10 cellular contexts compared by ENCODE assay signal in the genomic region with DNA sequence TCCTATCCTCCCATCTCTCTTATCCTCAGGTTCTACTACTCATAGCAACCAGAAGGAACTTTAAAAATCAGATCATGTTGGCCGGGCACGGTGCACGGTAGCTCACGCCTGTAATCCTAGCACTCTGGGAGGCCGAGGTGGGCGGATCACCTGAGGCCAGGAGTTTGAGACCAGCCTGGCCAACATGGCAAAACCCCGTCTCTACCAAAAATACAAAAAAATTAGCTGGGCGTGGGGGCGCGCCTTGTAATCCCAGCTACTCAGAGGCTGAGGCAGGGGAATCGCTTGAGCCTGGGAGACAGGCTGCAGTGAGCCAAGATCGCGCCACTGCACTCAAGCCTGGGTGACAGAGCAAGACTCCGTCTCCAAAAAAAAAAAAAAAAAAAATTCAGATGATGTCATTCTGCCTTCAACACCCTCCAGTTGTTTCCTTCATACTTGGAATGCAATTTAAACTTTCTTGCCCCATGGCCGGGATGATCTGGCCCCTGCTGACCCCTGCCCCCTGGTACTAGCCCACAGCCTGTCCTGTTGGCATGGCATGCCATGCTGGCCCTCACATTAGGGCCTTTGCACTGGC. TPM values are rescaled to one million over a fixed set of nuclear protein-coding genes. Genes with fewer than 3 reads are reported as not detected.
DNase-seq lines count a peak whose midpoint lies in the region; ATAC-seq and TF ChIP-seq lines count a peak whose summit lies in the region.
"Not testable (repeated sequence)": the region's sequence is repeated elsewhere in the genome, so short reads cannot be mapped to it uniquely, and the experiment has no call there.
"Had no signal": no experiment of that assay in that cellular context is flagged by ENCODE, and none has a peak within 500 bp of the region (broad histone marks: within the 10 kb centered on the region; RNA-seq: fewer than 3 reads in every experiment).

No MANE protein-coding gene starts in this region.

- not testable (repeated sequence) for H3K27me3 ChIP-seq in mammary epithelial cell (ENCODE audit: insufficient read depth, low read length); foreskin keratinocyte

- not testable (repeated sequence) for H3K9me3 ChIP-seq in mammary epithelial cell (replicated peaks; ENCODE audit: insufficient read depth, low read length); mesodermal cell (ENCODE audit: control insufficient read depth, low read length)

- intact Hi-C loops in activated CD4-positive, alpha-beta memory T cell treated with anti-CD3 and anti-CD28 coated beads for 36 hours (cut with micrococcal nuclease); mammary epithelial cell (cut with micrococcal nuclease): not testable (repeated sequence)

- peak overlapping the region; percentile 73; the same call in 1 of the 2 replicates for H3K4me3 ChIP-seq in GM08714 (ENCODE audit: low read length)
- H3K4me3 ChIP-seq in NB4 (ENCODE audit: low read depth, low read length) = peak overlapping the region; percentile 62
- peak overlapping the region; percentile 58 to 60 (median 59) for H3K4me3 ChIP-seq in mammary epithelial cell (replicated peaks in 1 of 3; ENCODE audit: insufficient read depth in 1 of 3, low read depth in 2 of 3, low read length in 3 of 3)
- peak overlapping the region; percentile 49 for H3K4me3 ChIP-seq in mesodermal cell (ENCODE audit: extremely low read depth, insufficient read depth, low read length, poor library complexity, severe bottlenecking)
- H3K4me3 ChIP-seq in retinal pigment epithelial cell (ENCODE audit: low read length) = peak overlapping the region; percentile 79

- H3K9me3 Mint-ChIP-seq in activated CD4-positive, alpha-beta memory T cell treated with anti-CD3 and anti-CD28 coated beads for 36 hours = not testable (repeated sequence)

- WGBS in mammary epithelial cell (ENCODE audit: low coverage, missing lambda C conversion rate) = 3% methylated on average over 8 of the region's 15 CpGs
- WGBS in mesodermal cell (ENCODE audit: insufficient coverage in 2 of 2), 2 experiments = 45 to 47% methylated on average over 11 to 14 of the region's 15 CpGs

- peak overlapping the region; percentile 90 for H3K27ac Mint-ChIP-seq in activated CD4-positive, alpha-beta memory T cell treated with anti-CD3 and anti-CD28 coated beads for 36 hours

- H4K20me1 ChIP-seq in mammary epithelial cell (ENCODE audit: insufficient read depth, low read length) = not testable (repeated sequence)

- peak overlapping the region; percentile 52 for H3K27ac ChIP-seq in mammary epithelial cell (ENCODE audit: insufficient read depth, low read depth, low read length)
- peak overlapping the region; percentile 3 for H3K27ac ChIP-seq in foreskin keratinocyte
- peak overlapping the region; percentile 36 for H3K27ac ChIP-seq in mesodermal cell (ENCODE audit: low read depth, low read length, severe bottlenecking)

- H3K4me1 Mint-ChIP-seq in activated CD4-positive, alpha-beta memory T cell treated with anti-CD3 and anti-CD28 coated beads for 36 hours (ENCODE audit: low read depth) = peaks cover 17% of the 10 kb centered on the region

- DNase-seq in NB4 (ENCODE audit: low read depth); activated CD4-positive, alpha-beta memory T cell treated with anti-CD3 and anti-CD28 coated beads for 36 hours; mammary epithelial cell; foreskin keratinocyte; retinal pigment epithelial cell (ENCODE audit: low read depth): not testable (repeated sequence)

- H3K79me2 ChIP-seq in mammary epithelial cell (ENCODE audit: insufficient read depth, low read length) = not testable (repeated sequence)

- in situ Hi-C loops in mammary epithelial cell (cut with MboI; ENCODE audit: low sequenced_read_pairs in 2 of 2) = loop anchor here in 1 of 2 donors (5.0 kb wide), 1 partner anchor 44 kb away; no protein-coding TSS in a partner anchor

- TF ChIP-seq POLR2A in NB4 (IDR thresholded peaks at IDR 0.05; ENCODE audit: extremely low read depth, insufficient read length) = not testable (repeated sequence)

- peak overlapping the region; percentile 95 for H2AFZ ChIP-seq in mammary epithelial cell (ENCODE audit: low read depth, low read length)

- ATAC-seq in foreskin keratinocyte = not testable (repeated sequence)

- CTCF ChIA-PET in activated CD4-positive, alpha-beta memory T cell treated with anti-CD3 and anti-CD28 coated beads for 36 hours (lab: Charles Lee) = interaction anchor here (1.7 to 14.8 kb wide), 7 partner anchors 9 to 45 kb away, joined by 4 to 307 read pairs (median 45); a partner anchor contains a TSS
- CTCF ChIA-PET in mammary epithelial cell (lab: Charles Lee; ENCODE audit: low non-redundant PET) = interaction anchor here (1.4 kb wide), 1 partner anchor 18 kb away, joined by 12 read pairs; no protein-coding TSS in a partner anchor

- not testable (repeated sequence) for H3K27me3 Mint-ChIP-seq in activated CD4-positive, alpha-beta memory T cell treated with anti-CD3 and anti-CD28 coated beads for 36 hours

- H3K36me3 ChIP-seq in mammary epithelial cell (ENCODE audit: insufficient read depth, low read length); mesodermal cell (ENCODE audit: control insufficient read depth, insufficient read depth, low read length): not testable (repeated sequence)

- H3K4me2 ChIP-seq in mammary epithelial cell (ENCODE audit: insufficient read depth, low read depth, low read length) = peak overlapping the region; percentile 96

- H3K36me3 Mint-ChIP-seq in activated CD4-positive, alpha-beta memory T cell treated with anti-CD3 and anti-CD28 coated beads for 36 hours = not testable (repeated sequence)

- BruUV-seq in mammary epithelial cell (replicated peaks; lab: Mats Ljungman, UMichigan) = not testable (repeated sequence)

- POLR2A ChIA-PET in activated CD4-positive, alpha-beta memory T cell treated with anti-CD3 and anti-CD28 coated beads for 36 hours (lab: Charles Lee) = interaction anchor here (0.9 to 2.8 kb wide), 5 partner anchors 9 to 63 kb away, joined by 4 to 18 read pairs (median 8); a partner anchor contains a TSS

- not testable (repeated sequence) for TF ChIP-seq CTCF in NB4 (IDR thresholded peaks at IDR 0.05; ENCODE audit: low read depth, low read length); mammary epithelial cell (conservative IDR thresholded peaks at IDR 0.05 in 1 of 2, IDR thresholded peaks at IDR 0.05 in 1 of 2; ENCODE audit: extremely low read depth in 1 of 2, insufficient read depth in 1 of 2, low read depth in 1 of 2, low read length in 2 of 2); foreskin keratinocyte (conservative IDR thresholded peaks at IDR 0.05); retinal pigment epithelial cell (conservative IDR thresholded peaks at IDR 0.05; ENCODE audit: low read depth, low read length)

- H3K9ac ChIP-seq in mammary epithelial cell (ENCODE audit: insufficient read depth, low read length) = peak overlapping the region; percentile 49

- peaks cover 20% of the 10 kb centered on the region for H3K4me1 ChIP-seq in mammary epithelial cell (ENCODE audit: insufficient read depth, low read length)
- H3K4me1 ChIP-seq in foreskin keratinocyte; mesodermal cell (ENCODE audit: control insufficient read depth, insufficient read depth, low read length, poor library complexity, severe bottlenecking): not testable (repeated sequence)

- peak overlapping the region; percentile 94 for H3K4me3 Mint-ChIP-seq in activated CD4-positive, alpha-beta memory T cell treated with anti-CD3 and anti-CD28 coated beads for 36 hours

- dilution Hi-C loops in mammary epithelial cell (cut with HindIII; ENCODE audit: low sequenced_read_pairs) = not testable (repeated sequence)

RNA-seq across cellular contexts. Expression of a gene that starts 7.7 kb away (rescaled TPM):
- total RNA-seq in activated CD4-positive, alpha-beta memory T cell treated with anti-CD3 and anti-CD28 coated beads for 36 hours = 100 to 1,000 TPM; 346 to 349 TPM
- total RNA-seq in mammary epithelial cell (100 to 1,000 TPM; 176 to 235 TPM), foreskin keratinocyte (242 and 258 TPM in 2 replicates)
- polyA plus RNA-seq in mammary epithelial cell (511 TPM), foreskin keratinocyte (243 and 258 TPM in 2 replicates)
- 320 TPM for polyA minus RNA-seq in mammary epithelial cell
- polyA plus RNA-seq in mesodermal cell (2013, experiment 1 of 2) = 395 TPM
- 323 TPM for polyA plus RNA-seq in mesodermal cell (2013, experiment 2 of 2)

RNA-seq across cellular contexts. Expression of a gene that starts 23.2 kb away (rescaled TPM):
- total RNA-seq in activated CD4-positive, alpha-beta memory T cell treated with anti-CD3 and anti-CD28 coated beads for 36 hours = not detected
- total RNA-seq in mammary epithelial cell (under 1 TPM in 1 of 2 donors, not detected in 1; 0.67 TPM), foreskin keratinocyte (not detected in 2 replicates)
- polyA plus RNA-seq in mammary epithelial cell (0.06 TPM), foreskin keratinocyte (0.09 TPM in 1 of 2 replicates, not detected in the other)
- not detected for polyA minus RNA-seq in mammary epithelial cell
- polyA plus RNA-seq in mesodermal cell (2013, experiment 1 of 2) = 2.5 TPM
- polyA plus RNA-seq in mesodermal cell (2013, experiment 2 of 2) = 1.4 TPM
- total RNA-seq: T-helper 2 cell treated with Interferon-gamma antibody and Interleukin-4, amounts not matched to agents 100 ng/mL and 5 ng/mL, for 36 hours had no signal

RNA-seq across cellular contexts. Expression of a gene that starts 36.9 kb away (rescaled TPM):
- total RNA-seq in activated CD4-positive, alpha-beta memory T cell treated with anti-CD3 and anti-CD28 coated beads for 36 hours = not detected
- 1 to 10 TPM in 1 of 2 donors, under 1 TPM in 1; 0.17 to 1.8 TPM for total RNA-seq in mammary epithelial cell
- 0.05 TPM for polyA plus RNA-seq in mammary epithelial cell
- not detected for polyA minus RNA-seq in mammary epithelial cell
- 0.03 TPM in 1 of 2 replicates, not detected in the other for total RNA-seq in foreskin keratinocyte
- polyA plus RNA-seq in foreskin keratinocyte = not detected in 2 replicates
- polyA plus RNA-seq in mesodermal cell (2013, experiment 1 of 2) = not detected
- not detected for polyA plus RNA-seq in mesodermal cell (2013, experiment 2 of 2)
- total RNA-seq: cardiac septum; T-helper 2 cell treated with Interferon-gamma antibody and Interleukin-4, amounts not matched to agents 100 ng/mL and 5 ng/mL, for 36 hours; ureter had no signal

RNA-seq across cellular contexts. Expression of a gene that starts 40.7 kb away (rescaled TPM):
- total RNA-seq in activated CD4-positive, alpha-beta memory T cell treated with anti-CD3 and anti-CD28 coated beads for 36 hours = under 1 TPM; 0.86 to 0.97 TPM
- total RNA-seq in mammary epithelial cell (10 to 100 TPM in 1 of 2 donors, 1 to 10 TPM in 1; 4.3 to 15.5 TPM), foreskin keratinocyte (1.1 and 2.0 TPM in 2 replicates)
- polyA plus RNA-seq in mammary epithelial cell (8.4 TPM), foreskin keratinocyte (1.3 and 2.3 TPM in 2 replicates)
- 0.31 TPM for polyA minus RNA-seq in mammary epithelial cell
- polyA plus RNA-seq in mesodermal cell (2013, experiment 1 of 2) = 6.8 TPM
- polyA plus RNA-seq in mesodermal cell (2013, experiment 2 of 2) = 6.1 TPM

RNA-seq across cellular contexts. Expression of a gene that starts 50.6 kb away (rescaled TPM):
- total RNA-seq in activated CD4-positive, alpha-beta memory T cell treated with anti-CD3 and anti-CD28 coated beads for 36 hours = not detected
- total RNA-seq in mammary epithelial cell (under 1 TPM in 1 of 2 donors, not detected in 1; 0.19 TPM), foreskin keratinocyte (not detected in 2 replicates)
- polyA plus RNA-seq in mammary epithelial cell (0.05 TPM), foreskin keratinocyte (0.04 TPM in 1 of 2 replicates, not detected in the other)
- polyA minus RNA-seq in mammary epithelial cell = not detected
- polyA plus RNA-seq in mesodermal cell (2013, experiment 1 of 2) = not detected
- not detected for polyA plus RNA-seq in mesodermal cell (2013, experiment 2 of 2)
- total RNA-seq: T-helper 2 cell treated with Interferon-gamma antibody and Interleukin-4, amounts not matched to agents 100 ng/mL and 5 ng/mL, for 36 hours; ureter had no signal
